Comparison of ENCODE assay signal across 8 cellular contexts in the genomic region with DNA sequence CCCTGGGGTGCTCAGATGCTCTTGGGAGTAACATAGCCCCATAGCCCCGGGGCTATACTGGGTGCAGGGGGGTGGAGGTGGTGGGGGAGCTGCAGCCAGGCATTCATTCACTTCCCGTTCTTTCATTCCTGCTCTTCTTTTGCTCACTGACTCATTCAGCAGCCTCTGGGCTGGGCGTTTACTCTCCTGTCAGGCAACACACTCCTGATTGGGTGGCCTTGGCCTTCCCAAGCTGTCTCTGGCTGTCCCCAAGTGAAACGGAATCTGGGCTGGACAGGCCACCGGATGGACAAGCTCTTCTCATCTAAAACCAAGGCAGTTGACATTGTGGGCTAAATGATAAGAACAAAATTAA.
A peak's percentile ranks its signal among the peaks of the same experiment; 100 is the strongest.
DNase-seq lines count a peak whose midpoint lies in the region; ATAC-seq, FAIRE-seq and TF ChIP-seq lines count a peak whose summit lies in the region.

No MANE protein-coding gene starts in this region.

- peak; percentile 87 for FAIRE-seq in H54 (lab: Jason Lieb, UNC)

- H3K4me3 ChIP-seq in astrocyte of the spinal cord (ENCODE audit: low read depth, low read length) (no peak overlapping the region), skin epidermis (no peak overlapping the region)

- H3K27ac ChIP-seq in skin epidermis, result peak overlapping the region in 19 of 21 experiments; percentile 40 to 85 (median 72)

- DNase-seq in H54 (ENCODE audit: insufficient read length, low spot score) (peak; percentile 98), astrocyte of the spinal cord (ENCODE audit: low read depth, low spot score) (peak; percentile 76), iPS-NIHi7 (ENCODE audit: extremely low spot score) (peak; percentile 56), DMS53 (lab: John Stamatoyannopoulos, UW) (no peak), Kasumi-1 (lab: John Stamatoyannopoulos, UW) (no peak), DMS114 treated with DMSO at 0.1 percent for 48 hours (lab: John Stamatoyannopoulos, UW; ENCODE audit: unreplicated experiment) (no peak)

- TF ChIP-seq CTCF in astrocyte of the spinal cord (IDR thresholded peaks at IDR 0.05; ENCODE audit: low read depth, low read length), result no peak

- in situ Hi-C loops in astrocyte of the spinal cord (cut with HindIII; ENCODE audit: low sequenced_read_pairs), result no loop called here

- no peak for ATAC-seq in HG02678 (IDR thresholded peaks at IDR 0.05; ENCODE audit: unreplicated experiment)

- no peak for TF ChIP-seq POLR2A in H54 (IDR thresholded peaks at IDR 0.05; ENCODE audit: low read depth, low read length)

Comparison
In these comparisons a context has a peak if more than half of its experiments do, and no peak if none do; other contexts are left out.
1. DNase-seq: peak in H54 (single experiment), astrocyte of the spinal cord (single experiment) and iPS-NIHi7 (single experiment); none in DMS53 (single experiment), Kasumi-1 (0 of 2) and DMS114 treated with DMSO at 0.1 percent for 48 hours (single experiment).